ENCODE assay signal across 8 cellular contexts in genomic region chr1:111738133-111738435, GRCh38. TPM values are rescaled to one million over a fixed set of nuclear protein-coding genes. Genes with fewer than 3 reads are reported as not detected.
DNase-seq lines count a peak whose midpoint lies in the region; ATAC-seq, FAIRE-seq and TF ChIP-seq lines count a peak whose summit lies in the region.

No MANE protein-coding gene starts in this region.

- H3K9me3 Mint-ChIP-seq in natural killer cell, result no peaks in the 10 kb centered on the region

- H3K27me3 Mint-ChIP-seq in natural killer cell (ENCODE audit: low read depth in 2 of 2), result peaks cover 17 to 29% of the 10 kb centered on the region in 2 donors

- H3K27ac ChIP-seq in HUES64 (ENCODE audit: low read depth, low read length), result no peak overlapping the region; the same call in 1 of the 2 replicates

- no peaks in the 10 kb centered on the region for H3K36me3 ChIP-seq in HUES64 (ENCODE audit: insufficient read depth, low read length)

- peaks cover 22 to 36% of the 10 kb centered on the region in 2 donors for H3K4me1 Mint-ChIP-seq in natural killer cell

- ATAC-seq in natural killer cell, result peak in 2 of 3 donors; percentile 26 to 38
- no peak for ATAC-seq in HG02938 (IDR thresholded peaks at IDR 0.05; ENCODE audit: unreplicated experiment)
- ATAC-seq in HG03196 (IDR thresholded peaks at IDR 0.05; ENCODE audit: unreplicated experiment), result no peak
- no peak for ATAC-seq in HG03342 (IDR thresholded peaks at IDR 0.05; ENCODE audit: unreplicated experiment)

- DNase-seq in AG10803 (ENCODE audit: low read depth) (no peak), choroid plexus epithelial cell (ENCODE audit: low read depth) (no peak), natural killer cell (no peak), RCC 7860 (ENCODE audit: low spot score) (no peak)

- peak overlapping the region; percentile 84 for H3K4me3 Mint-ChIP-seq in natural killer cell

- 4% methylated on average over 9 of the region's 9 CpGs for WGBS in HUES64

- intact Hi-C loops in natural killer cell (cut with micrococcal nuclease), result no loop called here

- H3K27ac Mint-ChIP-seq in natural killer cell, result peak overlapping the region in 1 of 2 donors; percentile 13

- peaks cover 27% of the 10 kb centered on the region for H3K4me1 ChIP-seq in HUES64 (ENCODE audit: insufficient read depth, low read length)

- peak overlapping the region; percentile 64; the same call in 1 of the 2 replicates for H3K9ac ChIP-seq in HUES64 (ENCODE audit: low read depth, low read length)

- H3K27me3 ChIP-seq in HUES64 (ENCODE audit: insufficient read depth, low read length), result peaks cover 17% of the 10 kb centered on the region

- TF ChIP-seq CTCF in AG10803 (conservative IDR thresholded peaks at IDR 0.05; ENCODE audit: low read length) (no peak), choroid plexus epithelial cell (conservative IDR thresholded peaks at IDR 0.05; ENCODE audit: low read depth, low read length) (no peak), natural killer cell (IDR thresholded peaks at IDR 0.05) (no peak)

- no peak for FAIRE-seq in RCC 7860 (lab: Jason Lieb, UNC)

- no peaks in the 10 kb centered on the region for H3K36me3 Mint-ChIP-seq in natural killer cell

- H3K9me3 ChIP-seq in HUES64 (ENCODE audit: insufficient read depth, low read depth, low read length), result no peaks in the 10 kb centered on the region

- peak overlapping the region; percentile 67 for H3K4me3 ChIP-seq in AG10803 (ENCODE audit: low read length)
- peak overlapping the region; percentile 74 for H3K4me3 ChIP-seq in HUES64 (ENCODE audit: low read length)
- H3K4me3 ChIP-seq in choroid plexus epithelial cell (ENCODE audit: low read depth, low read length), result peak overlapping the region; percentile 65

RNA-seq across cellular contexts. Expression of gene INKA2, which starts 1.1 kb away (rescaled TPM):
- 5.3 TPM for polyA plus RNA-seq in HUES64 (2013, experiment 1 of 2)
- 4.5 TPM for polyA plus RNA-seq in HUES64 (2013, experiment 2 of 2)
- total RNA-seq in natural killer cell, result 1 to 10 TPM in 2 of 3 donors, under 1 TPM in 1; 0.48 to 2.6 (median 1.4) TPM

RNA-seq across cellular contexts. Expression of gene DDX20, which starts 17.6 kb away (rescaled TPM):
- polyA plus RNA-seq in HUES64 (2013, experiment 1 of 2), result 21.2 TPM
- polyA plus RNA-seq in HUES64 (2013, experiment 2 of 2), result 21.4 TPM
- total RNA-seq in natural killer cell, result 10 to 100 TPM; 17.5 to 21.8 (median 17.7) TPM

Comparison
In these comparisons a context has a peak if more than half of its experiments do, and no peak if none do; other contexts are left out.
1. ATAC-seq: peak in natural killer cell (2 of 3); none in HG02938 (single experiment), HG03196 (single experiment) and HG03342 (single experiment).
2. Peak in every context shown above with its lines, with median percentiles within 50 percentile points of each other: H3K4me3 ChIP-seq.